1 cellular context compared by ENCODE assay signal in the genomic region with DNA sequence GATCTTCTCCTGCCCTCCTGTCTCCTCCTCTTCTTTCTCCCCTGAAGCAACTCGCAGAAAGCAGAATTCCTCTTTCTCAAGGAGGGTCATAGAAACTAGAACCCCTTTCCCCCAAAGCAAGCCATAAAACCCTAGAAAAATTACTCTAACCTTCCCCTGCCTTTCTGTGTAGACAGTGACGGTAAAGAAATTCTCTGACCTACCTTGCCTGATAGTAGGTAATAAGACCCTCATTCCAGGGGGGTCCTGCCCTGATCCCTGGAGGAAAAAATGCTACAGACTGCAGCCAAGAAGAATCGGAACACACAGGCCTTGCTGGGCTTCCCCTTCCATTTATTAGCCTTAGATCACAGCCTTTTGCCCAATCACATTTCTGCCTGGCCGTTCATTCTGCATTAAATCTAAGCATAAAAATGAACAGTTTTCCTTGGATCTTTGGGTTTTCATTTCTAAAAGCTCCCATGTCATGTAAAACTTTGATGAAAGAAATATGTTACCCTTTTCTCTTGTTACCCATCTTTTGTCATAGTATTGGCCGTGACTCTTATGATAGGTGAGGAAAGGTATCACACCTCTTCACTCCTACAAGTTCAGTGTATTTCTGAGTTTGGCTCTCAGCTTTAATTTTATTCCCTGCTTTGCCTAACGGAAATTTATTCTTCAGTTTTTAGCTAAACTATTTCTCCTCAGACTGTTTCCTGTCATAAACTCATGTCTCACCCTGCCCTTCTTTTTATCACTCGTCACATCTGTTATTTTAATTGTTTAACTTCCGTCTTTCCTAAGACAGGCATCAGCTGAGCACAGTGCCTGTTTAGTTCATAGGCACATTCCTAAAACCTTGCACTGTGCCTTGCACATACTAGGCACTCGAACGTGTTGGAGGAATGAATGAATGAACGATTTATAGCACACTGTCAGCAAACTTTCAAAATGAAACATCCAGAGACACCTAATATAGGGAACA.
TF ChIP-seq lines count a peak whose summit lies in the region.

No MANE protein-coding gene starts in this region.

TF ChIP-seq in K562, 482 proteins besides CTCF, POLR2A, EP300 and RAD21 (continues in another document):
- TF ChIP-seq MBD2 (IDR thresholded peaks at IDR 0.05; ENCODE audit: borderline replicate concordance, low read depth) (peak; percentile 54; the same call in 1 of the 2 replicates), RCOR1 (IDR thresholded peaks at IDR 0.05; ENCODE audit: borderline replicate concordance in 1 of 2, low read depth in 2 of 2, low read length in 2 of 2) (0 out of 4 replicates have a peak, but pooled peaks of 1 of the 2 experiments have one; percentile 23), SMARCA4 (IDR thresholded peaks at IDR 0.05) (peak; percentile 56; the same call in 1 of the 2 replicates), NFRKB (IDR thresholded peaks at IDR 0.05; ENCODE audit: low read depth) (no peak), GATA2 (CRISPR knock-in tag; IDR thresholded peaks at IDR 0.05) (0 out of 2 replicates have a peak, but pooled peaks have one; percentile 13), TGIF2 (CRISPR knock-in tag; IDR thresholded peaks at IDR 0.05) (no peak), DPF2 (IDR thresholded peaks at IDR 0.05) (peak; percentile 47; the same call in 1 of the 2 replicates), POLR2B (IDR thresholded peaks at IDR 0.05; ENCODE audit: low read depth, partially characterized antibody) (peak; percentile 32), HDAC3 (IDR thresholded peaks at IDR 0.05; ENCODE audit: borderline replicate concordance, partially characterized antibody) (no peak), IFI16 (CRISPR knock-in tag; IDR thresholded peaks at IDR 0.05) (no peak), GABPA (tag; conservative IDR thresholded peaks at IDR 0.05; ENCODE audit: low read depth) (peak; percentile 61), CREM (IDR thresholded peaks at IDR 0.05; ENCODE audit: low read depth) (peak; percentile 27; the same call in 1 of the 2 replicates), POLR2H (tag; IDR thresholded peaks at IDR 0.05; ENCODE audit: low read depth) (peak; percentile 56; the same call in 1 of the 2 replicates), MYC (IDR thresholded peaks at IDR 0.05; ENCODE audit: low read depth, low read length) (no peak), MYC (CRISPR knock-in tag; IDR thresholded peaks at IDR 0.05; ENCODE audit: borderline replicate concordance, low read depth) (no peak), CBFA2T3 (IDR thresholded peaks at IDR 0.05) (peak; percentile 58), MYNN (IDR thresholded peaks at IDR 0.05) (0 out of 2 replicates have a peak, but pooled peaks have one; percentile 10), MYNN (CRISPR knock-in tag; IDR thresholded peaks at IDR 0.05) (no peak), FOXP1 (CRISPR knock-in tag; IDR thresholded peaks at IDR 0.05) (no peak), FOXM1 (IDR thresholded peaks at IDR 0.05; ENCODE audit: low read depth) (0 out of 2 replicates have a peak, but pooled peaks have one; percentile 14), FOXM1 (CRISPR knock-in tag; IDR thresholded peaks at IDR 0.05; ENCODE audit: low read depth) (no peak), NCOR1 (IDR thresholded peaks at IDR 0.05) (peak; percentile 17; the same call in 1 of the 2 replicates), C11orf30 (IDR thresholded peaks at IDR 0.05; ENCODE audit: low read depth) (0 out of 2 replicates have a peak, but pooled peaks have one; percentile 7), ARID1B (IDR thresholded peaks at IDR 0.05) (peak; percentile 81), ZNF175 (CRISPR knock-in tag; IDR thresholded peaks at IDR 0.05; ENCODE audit: low read depth) (0 out of 2 replicates have a peak, but pooled peaks have one; percentile 31), L3MBTL2 (IDR thresholded peaks at IDR 0.05) (0 out of 2 replicates have a peak, but pooled peaks have one; percentile 22), CBFB (CRISPR knock-in tag; IDR thresholded peaks at IDR 0.05) (no peak), TCF3 (CRISPR knock-in tag; IDR thresholded peaks at IDR 0.05) (peak; percentile 57; the same call in 1 of the 2 replicates), MEIS2 (IDR thresholded peaks at IDR 0.05; ENCODE audit: partially characterized antibody) (peak; percentile 78), ETV6 (IDR thresholded peaks at IDR 0.05; ENCODE audit: borderline replicate concordance in 1 of 2, low read depth in 2 of 2, low read length in 1 of 2) (peak in 1 of 2 experiments; percentile 43; a peak in 1 of 4 replicates), ETV6 (CRISPR knock-in tag; IDR thresholded peaks at IDR 0.05; ENCODE audit: borderline replicate concordance) (no peak), TEAD4 (IDR thresholded peaks at IDR 0.05; ENCODE audit: low read length) (peak; percentile 60; the same call in 1 of the 2 replicates), TEAD4 (CRISPR knock-in tag; IDR thresholded peaks at IDR 0.05; ENCODE audit: borderline replicate concordance) (no peak), POLR2AphosphoS2 (IDR thresholded peaks at IDR 0.05; ENCODE audit: low read length) (peak; percentile 93; the same call in 1 of the 2 replicates), ZNF431 (CRISPR knock-in tag; IDR thresholded peaks at IDR 0.05) (no peak), TRIM24 (IDR thresholded peaks at IDR 0.05) (0 out of 4 replicates have a peak, but pooled peaks of 1 of the 2 experiments have one; percentile 29), ETV1 (tag; conservative IDR thresholded peaks at IDR 0.05; ENCODE audit: low read depth) (peak; percentile 82), ZNF24 (IDR thresholded peaks at IDR 0.05) (peak; percentile 90), TAL1 (IDR thresholded peaks at IDR 0.05) (peak; percentile 55), HDAC1 (IDR thresholded peaks at IDR 0.05) (0 out of 4 replicates have a peak, but pooled peaks of 1 of the 2 experiments have one; percentile 21), DACH1 (IDR thresholded peaks at IDR 0.05; ENCODE audit: partially characterized antibody) (peak; percentile 28)
- TF ChIP-seq, protein P1, sequence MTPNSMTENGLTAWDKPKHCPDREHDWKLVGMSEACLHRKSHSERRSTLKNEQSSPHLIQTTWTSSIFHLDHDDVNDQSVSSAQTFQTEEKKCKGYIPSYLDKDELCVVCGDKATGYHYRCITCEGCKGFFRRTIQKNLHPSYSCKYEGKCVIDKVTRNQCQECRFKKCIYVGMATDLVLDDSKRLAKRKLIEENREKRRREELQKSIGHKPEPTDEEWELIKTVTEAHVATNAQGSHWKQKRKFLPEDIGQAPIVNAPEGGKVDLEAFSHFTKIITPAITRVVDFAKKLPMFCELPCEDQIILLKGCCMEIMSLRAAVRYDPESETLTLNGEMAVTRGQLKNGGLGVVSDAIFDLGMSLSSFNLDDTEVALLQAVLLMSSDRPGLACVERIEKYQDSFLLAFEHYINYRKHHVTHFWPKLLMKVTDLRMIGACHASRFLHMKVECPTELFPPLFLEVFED (CRISPR knock-in tag; conservative IDR thresholded peaks at IDR 0.05), result 0 out of 2 replicates have a peak, but pooled peaks have one; percentile 42
- TF ChIP-seq, protein P2, sequence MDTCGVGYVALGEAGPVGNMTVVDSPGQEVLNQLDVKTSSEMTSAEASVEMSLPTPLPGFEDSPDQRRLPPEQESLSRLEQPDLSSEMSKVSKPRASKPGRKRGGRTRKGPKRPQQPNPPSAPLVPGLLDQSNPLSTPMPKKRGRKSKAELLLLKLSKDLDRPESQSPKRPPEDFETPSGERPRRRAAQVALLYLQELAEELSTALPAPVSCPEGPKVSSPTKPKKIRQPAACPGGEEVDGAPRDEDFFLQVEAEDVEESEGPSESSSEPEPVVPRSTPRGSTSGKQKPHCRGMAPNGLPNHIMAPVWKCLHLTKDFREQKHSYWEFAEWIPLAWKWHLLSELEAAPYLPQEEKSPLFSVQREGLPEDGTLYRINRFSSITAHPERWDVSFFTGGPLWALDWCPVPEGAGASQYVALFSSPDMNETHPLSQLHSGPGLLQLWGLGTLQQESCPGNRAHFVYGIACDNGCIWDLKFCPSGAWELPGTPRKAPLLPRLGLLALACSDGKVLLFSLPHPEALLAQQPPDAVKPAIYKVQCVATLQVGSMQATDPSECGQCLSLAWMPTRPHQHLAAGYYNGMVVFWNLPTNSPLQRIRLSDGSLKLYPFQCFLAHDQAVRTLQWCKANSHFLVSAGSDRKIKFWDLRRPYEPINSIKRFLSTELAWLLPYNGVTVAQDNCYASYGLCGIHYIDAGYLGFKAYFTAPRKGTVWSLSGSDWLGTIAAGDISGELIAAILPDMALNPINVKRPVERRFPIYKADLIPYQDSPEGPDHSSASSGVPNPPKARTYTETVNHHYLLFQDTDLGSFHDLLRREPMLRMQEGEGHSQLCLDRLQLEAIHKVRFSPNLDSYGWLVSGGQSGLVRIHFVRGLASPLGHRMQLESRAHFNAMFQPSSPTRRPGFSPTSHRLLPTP (IDR thresholded peaks at IDR 0.05; ENCODE audit: borderline replicate concordance, extremely low read depth, insufficient read length), result no peak
- TF ChIP-seq, protein P3, sequence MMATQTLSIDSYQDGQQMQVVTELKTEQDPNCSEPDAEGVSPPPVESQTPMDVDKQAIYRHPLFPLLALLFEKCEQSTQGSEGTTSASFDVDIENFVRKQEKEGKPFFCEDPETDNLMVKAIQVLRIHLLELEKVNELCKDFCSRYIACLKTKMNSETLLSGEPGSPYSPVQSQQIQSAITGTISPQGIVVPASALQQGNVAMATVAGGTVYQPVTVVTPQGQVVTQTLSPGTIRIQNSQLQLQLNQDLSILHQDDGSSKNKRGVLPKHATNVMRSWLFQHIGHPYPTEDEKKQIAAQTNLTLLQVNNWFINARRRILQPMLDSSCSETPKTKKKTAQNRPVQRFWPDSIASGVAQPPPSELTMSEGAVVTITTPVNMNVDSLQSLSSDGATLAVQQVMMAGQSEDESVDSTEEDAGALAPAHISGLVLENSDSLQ (IDR thresholded peaks at IDR 0.05), result peak; percentile 44
- TF ChIP-seq, protein P4, sequence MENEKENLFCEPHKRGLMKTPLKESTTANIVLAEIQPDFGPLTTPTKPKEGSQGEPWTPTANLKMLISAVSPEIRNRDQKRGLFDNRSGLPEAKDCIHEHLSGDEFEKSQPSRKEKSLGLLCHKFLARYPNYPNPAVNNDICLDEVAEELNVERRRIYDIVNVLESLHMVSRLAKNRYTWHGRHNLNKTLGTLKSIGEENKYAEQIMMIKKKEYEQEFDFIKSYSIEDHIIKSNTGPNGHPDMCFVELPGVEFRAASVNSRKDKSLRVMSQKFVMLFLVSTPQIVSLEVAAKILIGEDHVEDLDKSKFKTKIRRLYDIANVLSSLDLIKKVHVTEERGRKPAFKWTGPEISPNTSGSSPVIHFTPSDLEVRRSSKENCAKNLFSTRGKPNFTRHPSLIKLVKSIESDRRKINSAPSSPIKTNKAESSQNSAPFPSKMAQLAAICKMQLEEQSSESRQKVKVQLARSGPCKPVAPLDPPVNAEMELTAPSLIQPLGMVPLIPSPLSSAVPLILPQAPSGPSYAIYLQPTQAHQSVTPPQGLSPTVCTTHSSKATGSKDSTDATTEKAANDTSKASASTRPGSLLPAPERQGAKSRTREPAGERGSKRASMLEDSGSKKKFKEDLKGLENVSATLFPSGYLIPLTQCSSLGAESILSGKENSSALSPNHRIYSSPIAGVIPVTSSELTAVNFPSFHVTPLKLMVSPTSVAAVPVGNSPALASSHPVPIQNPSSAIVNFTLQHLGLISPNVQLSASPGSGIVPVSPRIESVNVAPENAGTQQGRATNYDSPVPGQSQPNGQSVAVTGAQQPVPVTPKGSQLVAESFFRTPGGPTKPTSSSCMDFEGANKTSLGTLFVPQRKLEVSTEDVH (IDR thresholded peaks at IDR 0.05; ENCODE audit: low read depth, partially characterized antibody), result peak; percentile 35
- TF ChIP-seq, protein P5, sequence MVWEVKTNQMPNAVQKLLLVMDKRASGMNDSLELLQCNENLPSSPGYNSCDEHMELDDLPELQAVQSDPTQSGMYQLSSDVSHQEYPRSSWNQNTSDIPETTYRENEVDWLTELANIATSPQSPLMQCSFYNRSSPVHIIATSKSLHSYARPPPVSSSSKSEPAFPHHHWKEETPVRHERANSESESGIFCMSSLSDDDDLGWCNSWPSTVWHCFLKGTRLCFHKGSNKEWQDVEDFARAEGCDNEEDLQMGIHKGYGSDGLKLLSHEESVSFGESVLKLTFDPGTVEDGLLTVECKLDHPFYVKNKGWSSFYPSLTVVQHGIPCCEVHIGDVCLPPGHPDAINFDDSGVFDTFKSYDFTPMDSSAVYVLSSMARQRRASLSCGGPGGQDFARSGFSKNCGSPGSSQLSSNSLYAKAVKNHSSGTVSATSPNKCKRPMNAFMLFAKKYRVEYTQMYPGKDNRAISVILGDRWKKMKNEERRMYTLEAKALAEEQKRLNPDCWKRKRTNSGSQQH (CRISPR knock-in tag; IDR thresholded peaks at IDR 0.05), result peak; percentile 77; the same call in 1 of the 2 replicates
- TF ChIP-seq, protein P6, sequence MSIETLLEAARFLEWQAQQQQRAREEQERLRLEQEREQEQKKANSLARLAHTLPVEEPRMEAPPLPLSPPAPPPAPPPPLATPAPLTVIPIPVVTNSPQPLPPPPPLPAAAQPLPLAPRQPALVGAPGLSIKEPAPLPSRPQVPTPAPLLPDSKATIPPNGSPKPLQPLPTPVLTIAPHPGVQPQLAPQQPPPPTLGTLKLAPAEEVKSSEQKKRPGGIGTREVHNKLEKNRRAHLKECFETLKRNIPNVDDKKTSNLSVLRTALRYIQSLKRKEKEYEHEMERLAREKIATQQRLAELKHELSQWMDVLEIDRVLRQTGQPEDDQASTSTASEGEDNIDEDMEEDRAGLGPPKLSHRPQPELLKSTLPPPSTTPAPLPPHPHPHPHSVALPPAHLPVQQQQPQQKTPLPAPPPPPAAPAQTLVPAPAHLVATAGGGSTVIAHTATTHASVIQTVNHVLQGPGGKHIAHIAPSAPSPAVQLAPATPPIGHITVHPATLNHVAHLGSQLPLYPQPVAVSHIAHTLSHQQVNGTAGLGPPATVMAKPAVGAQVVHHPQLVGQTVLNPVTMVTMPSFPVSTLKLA (conservative IDR thresholded peaks at IDR 0.05), result 0 out of 4 replicates have a peak, but pooled peaks of 1 of the 2 experiments have one; percentile 16
- TF ChIP-seq, protein P7, sequence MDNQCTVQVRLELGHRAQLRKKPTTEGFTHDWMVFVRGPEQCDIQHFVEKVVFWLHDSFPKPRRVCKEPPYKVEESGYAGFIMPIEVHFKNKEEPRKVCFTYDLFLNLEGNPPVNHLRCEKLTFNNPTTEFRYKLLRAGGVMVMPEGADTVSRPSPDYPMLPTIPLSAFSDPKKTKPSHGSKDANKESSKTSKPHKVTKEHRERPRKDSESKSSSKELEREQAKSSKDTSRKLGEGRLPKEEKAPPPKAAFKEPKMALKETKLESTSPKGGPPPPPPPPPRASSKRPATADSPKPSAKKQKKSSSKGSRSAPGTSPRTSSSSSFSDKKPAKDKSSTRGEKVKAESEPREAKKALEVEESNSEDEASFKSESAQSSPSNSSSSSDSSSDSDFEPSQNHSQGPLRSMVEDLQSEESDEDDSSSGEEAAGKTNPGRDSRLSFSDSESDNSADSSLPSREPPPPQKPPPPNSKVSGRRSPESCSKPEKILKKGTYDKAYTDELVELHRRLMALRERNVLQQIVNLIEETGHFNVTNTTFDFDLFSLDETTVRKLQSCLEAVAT (IDR thresholded peaks at IDR 0.05), result no peak
- TF ChIP-seq, protein P8, sequence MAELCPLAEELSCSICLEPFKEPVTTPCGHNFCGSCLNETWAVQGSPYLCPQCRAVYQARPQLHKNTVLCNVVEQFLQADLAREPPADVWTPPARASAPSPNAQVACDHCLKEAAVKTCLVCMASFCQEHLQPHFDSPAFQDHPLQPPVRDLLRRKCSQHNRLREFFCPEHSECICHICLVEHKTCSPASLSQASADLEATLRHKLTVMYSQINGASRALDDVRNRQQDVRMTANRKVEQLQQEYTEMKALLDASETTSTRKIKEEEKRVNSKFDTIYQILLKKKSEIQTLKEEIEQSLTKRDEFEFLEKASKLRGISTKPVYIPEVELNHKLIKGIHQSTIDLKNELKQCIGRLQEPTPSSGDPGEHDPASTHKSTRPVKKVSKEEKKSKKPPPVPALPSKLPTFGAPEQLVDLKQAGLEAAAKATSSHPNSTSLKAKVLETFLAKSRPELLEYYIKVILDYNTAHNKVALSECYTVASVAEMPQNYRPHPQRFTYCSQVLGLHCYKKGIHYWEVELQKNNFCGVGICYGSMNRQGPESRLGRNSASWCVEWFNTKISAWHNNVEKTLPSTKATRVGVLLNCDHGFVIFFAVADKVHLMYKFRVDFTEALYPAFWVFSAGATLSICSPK (IDR thresholded peaks at IDR 0.05; ENCODE audit: borderline replicate concordance), result no peak
